In the genomic region with DNA sequence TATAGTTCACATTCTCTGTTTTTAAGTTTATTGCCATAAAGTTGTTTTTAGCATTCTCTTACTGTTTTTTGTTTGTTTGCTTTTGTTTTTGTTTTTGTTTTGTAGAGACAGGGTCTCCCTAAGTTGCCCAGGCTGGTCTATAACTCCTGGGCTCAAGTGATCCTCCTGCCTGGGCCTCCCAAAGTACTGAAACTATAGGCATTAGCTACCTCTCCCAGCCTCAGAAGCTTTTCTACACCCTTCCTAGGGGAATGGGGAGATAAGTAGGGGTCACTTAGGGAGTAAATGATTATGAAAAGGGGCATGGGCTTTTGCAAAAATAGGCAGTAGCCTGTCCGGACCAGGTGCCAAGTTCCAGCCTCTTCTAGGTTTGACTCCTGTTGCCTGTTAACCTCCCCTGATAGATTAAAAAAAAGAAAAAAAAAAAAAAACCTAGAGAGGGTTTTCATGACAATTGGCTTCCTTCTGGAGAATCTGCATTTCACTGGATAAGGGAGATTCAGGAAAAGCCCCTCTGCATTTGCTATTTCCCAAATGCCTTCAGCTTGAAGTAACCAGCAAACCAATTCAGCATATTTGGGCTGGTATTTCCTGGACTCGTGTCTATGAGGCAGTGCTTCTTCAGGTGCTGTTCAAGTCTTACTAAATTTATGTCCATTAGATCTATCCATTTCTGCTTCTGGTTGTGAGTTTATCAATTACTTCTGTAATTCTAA, we compare ENCODE assay signal across 2 cellular contexts.
TF ChIP-seq lines count a peak whose summit lies in the region.

No MANE protein-coding gene starts in this region.

TF ChIP-seq in WTC11, 78 proteins besides CTCF, POLR2A, EP300 and RAD21:
- TF ChIP-seq, protein P1, sequence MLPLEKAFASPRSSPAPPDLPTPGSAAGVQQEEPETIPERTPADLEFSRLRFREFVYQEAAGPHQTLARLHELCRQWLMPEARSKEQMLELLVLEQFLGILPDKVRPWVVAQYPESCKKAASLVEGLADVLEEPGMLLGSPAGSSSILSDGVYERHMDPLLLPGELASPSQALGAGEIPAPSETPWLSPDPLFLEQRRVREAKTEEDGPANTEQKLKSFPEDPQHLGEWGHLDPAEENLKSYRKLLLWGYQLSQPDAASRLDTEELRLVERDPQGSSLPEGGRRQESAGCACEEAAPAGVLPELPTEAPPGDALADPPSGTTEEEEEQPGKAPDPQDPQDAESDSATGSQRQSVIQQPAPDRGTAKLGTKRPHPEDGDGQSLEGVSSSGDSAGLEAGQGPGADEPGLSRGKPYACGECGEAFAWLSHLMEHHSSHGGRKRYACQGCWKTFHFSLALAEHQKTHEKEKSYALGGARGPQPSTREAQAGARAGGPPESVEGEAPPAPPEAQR (CRISPR knock-in tag; IDR thresholded peaks at IDR 0.05) = 0 out of 2 replicates have a peak, but pooled peaks have one; percentile 58
- TF ChIP-seq SOX15 (CRISPR knock-in tag; IDR thresholded peaks at IDR 0.05) = no peak
- peak; percentile 59; the same call in 1 of the 2 replicates for TF ChIP-seq MXD4 (CRISPR knock-in tag; IDR thresholded peaks at IDR 0.05; ENCODE audit: borderline replicate concordance)
- peak; percentile 98 for TF ChIP-seq ZNF121 (CRISPR knock-in tag; IDR thresholded peaks at IDR 0.05)

TF ChIP-seq in HEK293T, 16 proteins besides CTCF, POLR2A, EP300 and RAD21 (continued from another document):
- TF ChIP-seq, protein P2, sequence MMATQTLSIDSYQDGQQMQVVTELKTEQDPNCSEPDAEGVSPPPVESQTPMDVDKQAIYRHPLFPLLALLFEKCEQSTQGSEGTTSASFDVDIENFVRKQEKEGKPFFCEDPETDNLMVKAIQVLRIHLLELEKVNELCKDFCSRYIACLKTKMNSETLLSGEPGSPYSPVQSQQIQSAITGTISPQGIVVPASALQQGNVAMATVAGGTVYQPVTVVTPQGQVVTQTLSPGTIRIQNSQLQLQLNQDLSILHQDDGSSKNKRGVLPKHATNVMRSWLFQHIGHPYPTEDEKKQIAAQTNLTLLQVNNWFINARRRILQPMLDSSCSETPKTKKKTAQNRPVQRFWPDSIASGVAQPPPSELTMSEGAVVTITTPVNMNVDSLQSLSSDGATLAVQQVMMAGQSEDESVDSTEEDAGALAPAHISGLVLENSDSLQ (IDR thresholded peaks at IDR 0.05) = no peak
- TF ChIP-seq CTBP1 (IDR thresholded peaks at IDR 0.05; ENCODE audit: borderline replicate concordance) (no peak), ZNF384 (IDR thresholded peaks at IDR 0.05) (no peak), ARNT (IDR thresholded peaks at IDR 0.05) (no peak), ELF4 (IDR thresholded peaks at IDR 0.05) (no peak), FOXA1 (IDR thresholded peaks at IDR 0.05) (no peak), FOXK2 (IDR thresholded peaks at IDR 0.05) (no peak), TARDBP (IDR thresholded peaks at IDR 0.05) (no peak), LEF1 (IDR thresholded peaks at IDR 0.05; ENCODE audit: borderline replicate concordance) (no peak), HDGF (IDR thresholded peaks at IDR 0.05; ENCODE audit: borderline replicate concordance) (no peak), NFRKB (IDR thresholded peaks at IDR 0.05) (no peak), SP1 (IDR thresholded peaks at IDR 0.05) (no peak), FOXM1 (IDR thresholded peaks at IDR 0.05; ENCODE audit: borderline replicate concordance) (no peak), SUZ12 (IDR thresholded peaks at IDR 0.05) (no peak)
TF ChIP-seq in HEK293T: peak in this region for 0.
